Comparison of ENCODE assay signal across 16 cellular contexts in the genomic region with DNA sequence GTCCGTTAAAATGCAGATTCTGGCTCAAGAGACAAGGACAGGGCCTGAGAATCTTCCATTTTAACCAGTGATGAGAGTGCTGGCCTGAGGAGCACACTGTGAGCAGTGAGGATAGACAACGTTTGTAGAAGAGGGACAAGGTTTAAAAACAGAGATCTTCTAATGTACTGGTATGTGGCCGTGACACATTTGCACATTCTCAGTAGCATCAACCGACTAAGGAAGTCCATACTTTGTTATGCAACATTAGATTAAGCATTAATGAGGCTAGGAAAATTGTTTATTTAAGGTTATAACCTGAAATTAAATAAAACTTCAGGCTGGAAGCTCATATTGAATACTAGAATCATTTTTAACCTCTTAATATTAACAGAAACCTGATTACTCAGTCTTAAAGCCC.
A peak's percentile ranks its signal among the peaks of the same experiment; 100 is the strongest.
DNase-seq lines count a peak whose midpoint lies in the region; ATAC-seq and TF ChIP-seq lines count a peak whose summit lies in the region.
"Had no signal": no experiment of that assay in that cellular context is flagged by ENCODE, and none has a peak within 500 bp of the region (broad histone marks: within the 10 kb centered on the region; RNA-seq: fewer than 3 reads in every experiment).

No MANE protein-coding gene starts in this region.

- H3K4me1 Mint-ChIP-seq in nephron (peaks cover 40% of the 10 kb centered on the region), MCF 10A (ENCODE audit: insufficient read depth, unreplicated experiment) (peaks cover 9% of the 10 kb centered on the region)

- H3K27me3 ChIP-seq in left ventricle myocardium inferior (ENCODE audit: low read depth), result no peaks in the 10 kb centered on the region
- no peaks in the 10 kb centered on the region for H3K27me3 ChIP-seq in vagina
- H3K27me3 ChIP-seq: cardiac muscle cell, foreskin keratinocyte had no signal

- BruUV-seq in MCF 10A (replicated peaks; lab: Mats Ljungman, UMichigan), result no TSS peak

- no peak for ATAC-seq in Right ventricle myocardium inferior
- no peak for ATAC-seq in GM21619 (IDR thresholded peaks at IDR 0.05; ENCODE audit: unreplicated experiment)
- ATAC-seq in GM21367 (IDR thresholded peaks at IDR 0.05; ENCODE audit: unreplicated experiment), result no peak
- ATAC-seq: foreskin keratinocyte, mucosa of descending colon had no signal

- intact Hi-C loops in left ventricle myocardium inferior (cut with micrococcal nuclease), result no loop called here
- intact Hi-C loops in Right ventricle myocardium inferior (cut with DNase I), result no loop called here
- intact Hi-C loops in vagina (cut with DNase I), result no loop called here
- intact Hi-C loops in MCF 10A (cut with micrococcal nuclease), result no loop called here

- H3K4me1 ChIP-seq in left ventricle myocardium inferior (peaks cover 100% of the 10 kb centered on the region), vagina (peaks cover 92% of the 10 kb centered on the region)

- H3K4me3 Mint-ChIP-seq in nephron (peak overlapping the region in 1 of 3 experiments; percentile 37), MCF 10A (ENCODE audit: unreplicated experiment) (no peak overlapping the region)
- H3K4me3 Mint-ChIP-seq: activated naive CD8-positive, alpha-beta T cell had no signal

- CTCF ChIA-PET in MCF 10A (lab: Yijun Ruan, JAX), result no interaction called here

- peaks cover 44% of the 10 kb centered on the region for H3K36me3 ChIP-seq in left ventricle myocardium inferior
- peaks cover 4 to 18% of the 10 kb centered on the region in 2 donors for H3K36me3 ChIP-seq in vagina
- H3K36me3 ChIP-seq: cardiac muscle cell had no signal

- TF ChIP-seq CTCF in left ventricle myocardium inferior (IDR thresholded peaks at IDR 0.05; ENCODE audit: borderline replicate concordance) (no peak), epithelial cell of proximal tubule (conservative IDR thresholded peaks at IDR 0.05; ENCODE audit: low read depth, low read length) (no peak), nephron (IDR thresholded peaks at IDR 0.05; ENCODE audit: unreplicated experiment in 3 of 3) (no peak), vagina (IDR thresholded peaks at IDR 0.05) (no peak), MCF 10A (IDR thresholded peaks at IDR 0.05; ENCODE audit: unreplicated experiment) (no peak)

- TF ChIP-seq POLR2A in vagina (IDR thresholded peaks at IDR 0.05), result no peak

- peak overlapping the region; percentile 84 for H3K4me3 ChIP-seq in left ventricle myocardium inferior
- H3K4me3 ChIP-seq in epithelial cell of proximal tubule (ENCODE audit: low read depth, low read length), result peak overlapping the region; percentile 23
- H3K4me3 ChIP-seq in vagina, result peak overlapping the region in 1 of 2 donors; percentile 6
- H3K4me3 ChIP-seq: cardiac muscle cell, mucosa of descending colon had no signal

- no peak for DNase-seq in left ventricle myocardium inferior
- no peak for DNase-seq in Right ventricle myocardium inferior (ENCODE audit: missing footprints)
- DNase-seq in epithelial cell of proximal tubule (ENCODE audit: low read depth), result no peak
- no peak for DNase-seq in vagina (ENCODE audit: extremely low spot score in 2 of 2)
- no peak for DNase-seq in MCF 10A (ENCODE audit: unreplicated experiment)
- DNase-seq: activated CD4-positive, CD25-positive, alpha-beta regulatory T cell treated with anti-CD3 and anti-CD28 coated beads, Interleukin-2, amount 50 U/mL, for 72 hours; foreskin keratinocyte; mucosa of descending colon; NCI-H2029; T-helper 1 cell had no signal

- H3K9me3 ChIP-seq in left ventricle myocardium inferior (replicated peaks) (no peaks in the 10 kb centered on the region), vagina (no peaks in the 10 kb centered on the region)
- H3K9me3 ChIP-seq: mucosa of descending colon had no signal

- POLR2A ChIA-PET in MCF 10A (lab: Yijun Ruan, JAX), result interaction anchor here (1.2 kb wide), 1 partner anchor 19 kb away, joined by 3 read pairs; no protein-coding TSS in a partner anchor

- H3K27ac Mint-ChIP-seq in nephron (peak overlapping the region in 2 of 3 experiments; percentile 61 to 83), MCF 10A (ENCODE audit: low read depth, unreplicated experiment) (no peak overlapping the region)
- H3K27ac Mint-ChIP-seq: activated naive CD8-positive, alpha-beta T cell had no signal

- H3K27me3 Mint-ChIP-seq in nephron (ENCODE audit: low read depth) (no peaks in the 10 kb centered on the region), MCF 10A (ENCODE audit: insufficient read depth, unreplicated experiment) (no peaks in the 10 kb centered on the region)
- H3K27me3 Mint-ChIP-seq: activated naive CD8-positive, alpha-beta T cell had no signal

- H3K9me3 Mint-ChIP-seq in nephron (no peaks in the 10 kb centered on the region), MCF 10A (ENCODE audit: unreplicated experiment) (no peaks in the 10 kb centered on the region)

- H3K36me3 Mint-ChIP-seq in nephron (ENCODE audit: low read depth) (peaks cover 44% of the 10 kb centered on the region), MCF 10A (ENCODE audit: insufficient read depth, unreplicated experiment) (peaks cover 28% of the 10 kb centered on the region)

- H3K27ac ChIP-seq in left ventricle myocardium inferior (replicated peaks) (peak overlapping the region; percentile 98), vagina (peak overlapping the region; percentile 99)
- H3K27ac ChIP-seq: cardiac muscle cell, foreskin keratinocyte, parathyroid adenoma had no signal
